ENCODE assay signal across 24 cellular contexts in the genomic region with DNA sequence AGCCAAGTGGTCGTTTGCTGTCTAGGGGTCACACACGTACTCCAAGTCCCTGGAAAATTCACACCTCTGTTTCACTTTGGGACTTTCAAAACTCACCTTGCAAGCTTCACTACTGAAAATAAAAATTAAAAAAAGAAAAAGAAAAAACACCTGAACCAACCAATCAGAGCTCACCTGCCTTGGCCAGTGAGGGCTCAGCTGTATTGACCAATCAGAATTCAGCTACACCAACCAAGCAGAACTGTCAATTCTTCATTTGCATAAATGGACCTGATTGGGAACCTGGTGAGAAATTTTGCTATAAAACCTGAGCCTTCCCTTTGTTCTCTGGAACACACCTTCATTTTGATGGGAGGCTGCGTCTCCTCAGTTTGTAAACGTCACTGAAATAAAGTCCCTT.
"Had no signal": no experiment of that assay in that cellular context is flagged by ENCODE, and none has a peak within 500 bp of the region (broad histone marks: within the 10 kb centered on the region; RNA-seq: fewer than 3 reads in every experiment).

No MANE protein-coding gene starts in this region.

- FAIRE-seq: small intestine, urothelium cell line had no signal

- H2AFZ ChIP-seq: neural progenitor cell, parathyroid adenoma had no signal

- DNase-seq: natural killer cell; occipital lobe; ovary; posterior cingulate gyrus; psoas muscle; right cardiac atrium; right lobe of liver; small intestine; stimulated activated CD4-positive, alpha-beta T cell treated with anti-CD3 and anti-CD28 coated beads, Interleukin-15, amount 100 ng/mL, for 24 hours; stimulated activated CD4-positive, alpha-beta T cell treated with anti-CD3 and anti-CD28 coated beads, Interleukin-2, amount 100 ng/mL, for 24 hours; stimulated activated CD4-positive, alpha-beta T cell treated with anti-CD3 and anti-CD28 coated beads, Interleukin-2, amount 100 ng/mL, for 48 hours; stimulated activated CD4-positive, alpha-beta T cell treated with anti-CD3 and anti-CD28 coated beads, Interleukin-4, amount 100 ng/mL, for 24 hours; stimulated activated naive B cell treated with anti-CD40 and anti-IgM and Interleukin-4, amounts not matched to agents 10 μg/mL and 1 μg/mL and 100 μg/mL, for 72 hours; stimulated activated naive CD4-positive, alpha-beta T cell treated with Interleukin-2 at 50 U/mL for 16 hours; stomach; thyroid gland; upper lobe of left lung had no signal

- H3K79me2 ChIP-seq: parathyroid adenoma had no signal

- H3K4me2 ChIP-seq: neural progenitor cell had no signal

- H3K4me1 ChIP-seq: neural progenitor cell, parathyroid adenoma, psoas muscle, right lobe of liver, stomach, thyroid gland, upper lobe of left lung, vagina had no signal

- H3K9me3 ChIP-seq: ovary, psoas muscle, right lobe of liver, stomach, thoracic aorta, thyroid gland, tibial nerve, upper lobe of left lung, vagina had no signal

- H3K27ac ChIP-seq: neural progenitor cell, ovary, parathyroid adenoma, psoas muscle, right lobe of liver, stomach, thoracic aorta, thyroid gland, tibial nerve, upper lobe of left lung, vagina had no signal

- ATAC-seq: natural killer cell; psoas muscle; right cardiac atrium; right lobe of liver; stimulated activated effector memory CD8-positive, alpha-beta T cell treated with anti-CD3 and anti-CD28 coated beads, Interleukin-12 subunit alpha, Interleukin-12 subunit beta, amount 100 ng/mL, for 72 hours; stimulated activated naive B cell treated with anti-CD40 and anti-IgM and Interleukin-4, amounts not matched to agents 10 μg/mL and 1 μg/mL and 100 μg/mL, for 72 hours had no signal

- H3K36me3 ChIP-seq: neural progenitor cell, ovary, right lobe of liver, stomach, thoracic aorta, thyroid gland, tibial nerve, upper lobe of left lung, vagina had no signal

- H3K9ac ChIP-seq: neural progenitor cell, parathyroid adenoma had no signal

- H3K4me3 ChIP-seq: neural progenitor cell, ovary, psoas muscle, right lobe of liver, stomach, thoracic aorta, thyroid gland, tibial nerve, upper lobe of left lung, vagina had no signal

- H3K27me3 ChIP-seq: neural progenitor cell, ovary, right lobe of liver, stomach, thyroid gland, tibial nerve, upper lobe of left lung, vagina had no signal
